ENCODE assay signal across 30 cellular contexts in genomic region chr1:200174525-200174924, GRCh38.
"Had no signal": no experiment of that assay in that cellular context is flagged by ENCODE, and none has a peak within 500 bp of the region (broad histone marks: within the 10 kb centered on the region; RNA-seq: fewer than 3 reads in every experiment).

No MANE protein-coding gene starts in this region.

- H3K4me3 ChIP-seq: SJCRH30, SK-N-MC had no signal

- H3K9me3 ChIP-seq: SJCRH30 had no signal

- H3K36me3 Mint-ChIP-seq: activated CD8-positive, alpha-beta memory T cell treated with anti-CD3 and anti-CD28 coated beads, Interleukin-2, amount 10 ng/mL, durations not matched to agents 7 days and 5 days; activated naive CD8-positive, alpha-beta T cell treated with anti-CD3 and anti-CD28 coated beads for 36 hours had no signal

- H3K4me1 Mint-ChIP-seq: activated CD4-positive, alpha-beta memory T cell treated with anti-CD3 and anti-CD28 coated beads, Interleukin-2, amount 10 ng/mL, durations not matched to agents 7 days and 5 days; activated CD8-positive, alpha-beta memory T cell treated with anti-CD3 and anti-CD28 coated beads, Interleukin-2, amount 10 ng/mL, durations not matched to agents 7 days and 5 days had no signal

- H3K27me3 Mint-ChIP-seq: activated naive CD8-positive, alpha-beta T cell treated with anti-CD3 and anti-CD28 coated beads for 36 hours had no signal

- H3K36me3 ChIP-seq: brain microvascular endothelial cell, SJCRH30, WERI-Rb-1 had no signal

- H3K27ac Mint-ChIP-seq: activated CD4-positive, alpha-beta memory T cell treated with anti-CD3 and anti-CD28 coated beads, Interleukin-2, amount 10 ng/mL, durations not matched to agents 7 days and 5 days; activated CD8-positive, alpha-beta memory T cell treated with anti-CD3 and anti-CD28 coated beads, Interleukin-2, amount 10 ng/mL, durations not matched to agents 7 days and 5 days; activated naive CD8-positive, alpha-beta T cell treated with anti-CD3 and anti-CD28 coated beads for 36 hours had no signal

- H3K27me3 ChIP-seq: brain microvascular endothelial cell, SJCRH30 had no signal

- H3K4me1 ChIP-seq: SJCRH30 had no signal

- H3K27ac ChIP-seq: brain microvascular endothelial cell, SJCRH30, SK-N-MC, WERI-Rb-1 had no signal

- DNase-seq: activated CD4-positive, alpha-beta memory T cell treated with anti-CD3 and anti-CD28 coated beads, Interleukin-2, amount 10 ng/mL, durations not matched to agents 7 days and 5 days; activated CD4-positive, alpha-beta T cell treated with anti-CD3 and anti-CD28 coated beads for 1 hour; activated CD4-positive, alpha-beta T cell treated with anti-CD3 and anti-CD28 coated beads for 48 hours; activated CD4-positive, CD25-positive, alpha-beta regulatory T cell; activated CD8-positive, alpha-beta memory T cell treated with anti-CD3 and anti-CD28 coated beads for 24 hours; activated CD8-positive, alpha-beta memory T cell treated with anti-CD3 and anti-CD28 coated beads, Interleukin-2, amount 10 ng/mL, durations not matched to agents 7 days and 5 days; activated CD8-positive, alpha-beta memory T cell treated with anti-CD3 and anti-CD28 coated beads, Interleukin-2, amount 50 U/mL, for 48 hours; activated effector memory CD4-positive, alpha-beta T cell treated with Interleukin-2 at 50 U/mL for 16 hours; activated naive CD4-positive, alpha-beta T cell; activated naive CD4-positive, alpha-beta T cell treated with anti-CD3 and anti-CD28 coated beads, Interleukin-2, amount 50 U/mL, for 16 hours; activated naive CD8-positive, alpha-beta T cell treated with anti-CD3 and anti-CD28 coated beads for 36 hours; activated T-cell treated with anti-CD3 and anti-CD28 coated beads, Interleukin-2, amount 50 U/mL, for 48 hours; amniotic stem cell; aorta; brain microvascular endothelial cell; central memory CD4-positive, alpha-beta T cell; NCI-H1048; NCI-H1436 treated with DMSO at 0.1 percent for 48 hours; NCI-H1694 treated with DMSO at 0.1 percent for 48 hours; NCI-H2029; NCI-H2171; NCI-H446; NCI-H510A treated with DMSO at 0.1 percent for 48 hours; NCI-H526 treated with DMSO at 0.1 percent for 48 hours; OCI-M1; SHP77; SJCRH30; T1000; WERI-Rb-1 had no signal

- H3K4me3 Mint-ChIP-seq: activated CD4-positive, alpha-beta memory T cell treated with anti-CD3 and anti-CD28 coated beads, Interleukin-2, amount 10 ng/mL, durations not matched to agents 7 days and 5 days; activated CD8-positive, alpha-beta memory T cell treated with anti-CD3 and anti-CD28 coated beads, Interleukin-2, amount 10 ng/mL, durations not matched to agents 7 days and 5 days; activated naive CD8-positive, alpha-beta T cell treated with anti-CD3 and anti-CD28 coated beads for 36 hours had no signal

- H3K9me3 Mint-ChIP-seq: activated CD4-positive, alpha-beta memory T cell treated with anti-CD3 and anti-CD28 coated beads, Interleukin-2, amount 10 ng/mL, durations not matched to agents 7 days and 5 days; activated naive CD8-positive, alpha-beta T cell treated with anti-CD3 and anti-CD28 coated beads for 36 hours had no signal
